Comparison of ENCODE assay signal across 11 cellular contexts in the genomic region with DNA sequence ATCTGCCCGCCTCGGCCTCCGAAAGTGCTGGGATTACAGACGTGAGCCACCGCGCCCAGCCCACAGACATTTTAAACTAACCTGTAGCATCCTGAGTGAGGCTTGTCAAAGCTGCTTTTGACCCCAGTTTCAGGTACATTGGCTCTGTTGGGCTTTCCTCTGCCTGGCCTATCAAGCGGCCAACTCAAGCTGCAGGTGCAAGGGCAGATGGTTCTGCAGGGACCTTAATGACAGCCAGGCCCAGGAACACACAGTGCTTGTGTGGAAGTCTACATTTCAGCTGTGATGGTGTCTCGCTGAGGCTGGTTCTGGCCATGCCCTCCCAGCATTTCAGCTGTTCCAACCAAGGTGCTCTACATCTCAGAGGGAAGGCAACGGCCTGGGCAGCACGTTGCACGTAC. TPM values are rescaled to one million over a fixed set of nuclear protein-coding genes. Genes with fewer than 3 reads are reported as not detected.
A peak's percentile ranks its signal among the peaks of the same experiment; 100 is the strongest.
DNase-seq lines count a peak whose midpoint lies in the region; ATAC-seq and TF ChIP-seq lines count a peak whose summit lies in the region.
"Had no signal": no experiment of that assay in that cellular context is flagged by ENCODE, and none has a peak within 500 bp of the region (broad histone marks: within the 10 kb centered on the region; RNA-seq: fewer than 3 reads in every experiment).

No MANE protein-coding gene starts in this region.

- H3K36me3 ChIP-seq in KOPT-K1 (ENCODE audit: insufficient read depth, low read length) (no peaks in the 10 kb centered on the region), aorta (ENCODE audit: control insufficient read depth in 1 of 2, insufficient read depth in 2 of 2, low read length in 1 of 2) (no peaks in the 10 kb centered on the region)

- no peaks in the 10 kb centered on the region for H3K9me3 Mint-ChIP-seq in activated naive CD4-positive, alpha-beta T cell treated with anti-CD3 and anti-CD28 coated beads, Interleukin-2, amount 50 U/mL, for 24 hours
- H3K9me3 Mint-ChIP-seq in nephron progenitor cell: no peaks in the 10 kb centered on the region

- 96 to 97% methylated on average over 11 of the region's 11 CpGs for WGBS in aorta, 2 donors

- intact Hi-C loops in aorta (cut with DNase I): no loop called here

- no peak for ATAC-seq in aorta (ENCODE audit: low FRiP score)
- no peak for ATAC-seq in GM19328 (IDR thresholded peaks at IDR 0.05; ENCODE audit: unreplicated experiment)

- peaks cover 94% of the 10 kb centered on the region for H3K4me1 Mint-ChIP-seq in activated naive CD4-positive, alpha-beta T cell treated with anti-CD3 and anti-CD28 coated beads, Interleukin-2, amount 50 U/mL, for 24 hours
- peaks cover 51% of the 10 kb centered on the region for H3K4me1 Mint-ChIP-seq in nephron progenitor cell

- H3K4me1 ChIP-seq in aorta (ENCODE audit: control insufficient read depth in 1 of 2, insufficient read depth in 2 of 2, low read length in 2 of 2): no peaks in the 10 kb centered on the region

- no peaks in the 10 kb centered on the region for H3K27me3 Mint-ChIP-seq in activated naive CD4-positive, alpha-beta T cell treated with anti-CD3 and anti-CD28 coated beads, Interleukin-2, amount 50 U/mL, for 24 hours
- peaks cover 7% of the 10 kb centered on the region for H3K27me3 Mint-ChIP-seq in nephron progenitor cell (ENCODE audit: low read depth, poor library complexity)

- DNase-seq in D341Med (ENCODE audit: low spot score) (peak; percentile 9), nephron progenitor cell (no peak), aorta (no peak), NOMO-1 treated with dmso at 0.1 percent for 144 hours (lab: John Stamatoyannopoulos, UW; ENCODE audit: unreplicated experiment) (no peak), NCI-H748 treated with DMSO at 0.1 percent for 48 hours (lab: John Stamatoyannopoulos, UW) (no peak)
- DNase-seq: central memory CD4-positive, alpha-beta T cell; NCI-H1092 had no signal

- no peak overlapping the region for H3K4me3 ChIP-seq in aorta (ENCODE audit: low read length in 2 of 2)
- H3K4me3 ChIP-seq: skin epidermis had no signal

- peak overlapping the region; percentile 96 for H3K27ac Mint-ChIP-seq in activated naive CD4-positive, alpha-beta T cell treated with anti-CD3 and anti-CD28 coated beads, Interleukin-2, amount 50 U/mL, for 24 hours
- H3K27ac Mint-ChIP-seq in nephron progenitor cell: peak overlapping the region; percentile 69

- H3K9me3 ChIP-seq in KOPT-K1 (ENCODE audit: insufficient read depth, low read length, poor library complexity, severe bottlenecking) (no peaks in the 10 kb centered on the region), aorta (ENCODE audit: control insufficient read depth, low read length) (no peaks in the 10 kb centered on the region)

- TF ChIP-seq CTCF in nephron progenitor cell (IDR thresholded peaks at IDR 0.05): no peak

- peak overlapping the region; percentile 76 for H3K4me3 Mint-ChIP-seq in activated naive CD4-positive, alpha-beta T cell treated with anti-CD3 and anti-CD28 coated beads, Interleukin-2, amount 50 U/mL, for 24 hours
- H3K4me3 Mint-ChIP-seq in nephron progenitor cell: no peak overlapping the region

- no peaks in the 10 kb centered on the region for H3K27me3 ChIP-seq in aorta (ENCODE audit: control insufficient read depth in 1 of 2, insufficient read depth in 2 of 2, low read length in 1 of 2)

- H3K36me3 Mint-ChIP-seq in activated naive CD4-positive, alpha-beta T cell treated with anti-CD3 and anti-CD28 coated beads, Interleukin-2, amount 50 U/mL, for 24 hours: no peaks in the 10 kb centered on the region
- H3K36me3 Mint-ChIP-seq in nephron progenitor cell (ENCODE audit: low read depth): peaks cover 29% of the 10 kb centered on the region

- H3K27ac ChIP-seq in KOPT-K1 (ENCODE audit: low read depth, low read length, poor library complexity, severe bottlenecking): peak overlapping the region; percentile 97
- H3K27ac ChIP-seq in aorta (ENCODE audit: low read depth in 1 of 2, low read length in 2 of 2): no peak overlapping the region

RNA-seq across cellular contexts. Expression of gene INPP4A, which starts 18.4 kb away (rescaled TPM):
- 10 to 100 TPM; 36.8 to 43.4 TPM for total RNA-seq in aorta
- polyA plus RNA-seq in aorta: 1 to 10 TPM; 2.9 to 5.9 TPM
